Comparison of ENCODE assay signal across 21 cellular contexts in genomic region chr11:27238811-27239210, GRCh38.
"Had no signal": no experiment of that assay in that cellular context is flagged by ENCODE, and none has a peak within 500 bp of the region (broad histone marks: within the 10 kb centered on the region; RNA-seq: fewer than 3 reads in every experiment).

No MANE protein-coding gene starts in this region.

- H3K4me2 ChIP-seq: neural progenitor cell had no signal

- H3K27me3 Mint-ChIP-seq: dendritic cell treated with granulocyte-macrophage colony-stimulating factor and Interleukin-4, amounts not matched to agents 40 ng/mL and 50 ng/mL, for 4 days; progenitor cell of endocrine pancreas; stimulated activated naive B cell treated with anti-CD40 and anti-IgM and Interleukin-4, amounts not matched to agents 10 μg/mL and 1 μg/mL and 100 μg/mL, for 72 hours had no signal

- H3K4me3 ChIP-seq: esophagus muscularis mucosa, neural progenitor cell, pancreas, right lobe of liver, spleen, thoracic aorta, transverse colon had no signal

- H3K9ac ChIP-seq: neural progenitor cell had no signal

- H3K36me3 ChIP-seq: esophagus muscularis mucosa, neural progenitor cell, pancreas, right lobe of liver, spleen, thoracic aorta, transverse colon had no signal

- H3K27ac ChIP-seq: epithelial cell of prostate, esophagus muscularis mucosa, foreskin keratinocyte, neural progenitor cell, pancreas, right lobe of liver, spleen, thoracic aorta had no signal

- H2AFZ ChIP-seq: neural progenitor cell had no signal

- ATAC-seq: effector memory CD8-positive, alpha-beta T cell; foreskin keratinocyte; naive thymus-derived CD8-positive, alpha-beta T cell; right lobe of liver; stimulated activated naive B cell treated with anti-CD40 and anti-IgM and Interleukin-4, amounts not matched to agents 10 μg/mL and 1 μg/mL and 100 μg/mL, for 72 hours; stimulated activated naive CD8-positive, alpha-beta T cell treated with anti-CD3 and anti-CD28 coated beads, Interleukin-15, amount 100 ng/mL, for 72 hours had no signal

- H3K36me3 Mint-ChIP-seq: immature natural killer cell; naive thymus-derived CD8-positive, alpha-beta T cell; neural progenitor cell; stimulated activated naive B cell treated with anti-CD40 and anti-IgM and Interleukin-4, amounts not matched to agents 10 μg/mL and 1 μg/mL and 100 μg/mL, for 72 hours had no signal

- H3K27me3 ChIP-seq: esophagus muscularis mucosa, foreskin keratinocyte, neural progenitor cell, pancreas, right lobe of liver, spleen, transverse colon had no signal

- H3K9me3 ChIP-seq: esophagus muscularis mucosa, pancreas, right lobe of liver, spleen, thoracic aorta, transverse colon had no signal

- H3K4me1 ChIP-seq: pancreas, right lobe of liver had no signal

- H3K9me3 Mint-ChIP-seq: dendritic cell treated with granulocyte-macrophage colony-stimulating factor and Interleukin-4, amounts not matched to agents 40 ng/mL and 50 ng/mL, for 4 days; effector memory CD8-positive, alpha-beta T cell; naive thymus-derived CD8-positive, alpha-beta T cell; neural progenitor cell; stimulated activated naive B cell treated with anti-CD40 and anti-IgM and Interleukin-4, amounts not matched to agents 10 μg/mL and 1 μg/mL and 100 μg/mL, for 72 hours; stimulated activated naive CD8-positive, alpha-beta T cell treated with anti-CD3 and anti-CD28 coated beads, Interleukin-15, amount 100 ng/mL, for 72 hours had no signal

- DNase-seq: cerebellar nuclear complex; effector memory CD8-positive, alpha-beta T cell; foreskin keratinocyte; immature natural killer cell; naive thymus-derived CD8-positive, alpha-beta T cell; nucleus accumbens; pancreas; right lobe of liver; spleen; stimulated activated CD4-positive, alpha-beta T cell treated with anti-CD3 and anti-CD28 coated beads, Interleukin-15, amount 100 ng/mL, for 24 hours; stimulated activated CD4-positive, alpha-beta T cell treated with anti-CD3 and anti-CD28 coated beads, Interleukin-1b, Interleukin-23, amount 100 ng/mL, for 48 hours; stimulated activated CD4-positive, alpha-beta T cell treated with anti-CD3 and anti-CD28 coated beads, Interleukin-4, amount 100 ng/mL, for 24 hours; stimulated activated naive B cell treated with anti-CD40 and anti-IgM and Interleukin-4, amounts not matched to agents 10 μg/mL and 1 μg/mL and 100 μg/mL, for 72 hours; stimulated activated naive CD8-positive, alpha-beta T cell treated with anti-CD3 and anti-CD28 coated beads, Interleukin-15, amount 100 ng/mL, for 72 hours; transverse colon had no signal

- H3K27ac Mint-ChIP-seq: dendritic cell treated with granulocyte-macrophage colony-stimulating factor and Interleukin-4, amounts not matched to agents 40 ng/mL and 50 ng/mL, for 4 days; effector memory CD8-positive, alpha-beta T cell; immature natural killer cell; naive thymus-derived CD8-positive, alpha-beta T cell; neural progenitor cell; progenitor cell of endocrine pancreas; stimulated activated naive B cell treated with anti-CD40 and anti-IgM and Interleukin-4, amounts not matched to agents 10 μg/mL and 1 μg/mL and 100 μg/mL, for 72 hours; stimulated activated naive CD8-positive, alpha-beta T cell treated with anti-CD3 and anti-CD28 coated beads, Interleukin-15, amount 100 ng/mL, for 72 hours had no signal

- H3K4me1 Mint-ChIP-seq: immature natural killer cell; naive thymus-derived CD8-positive, alpha-beta T cell; stimulated activated naive B cell treated with anti-CD40 and anti-IgM and Interleukin-4, amounts not matched to agents 10 μg/mL and 1 μg/mL and 100 μg/mL, for 72 hours; stimulated activated naive CD8-positive, alpha-beta T cell treated with anti-CD3 and anti-CD28 coated beads, Interleukin-15, amount 100 ng/mL, for 72 hours had no signal

- H3K4me3 Mint-ChIP-seq: dendritic cell treated with granulocyte-macrophage colony-stimulating factor and Interleukin-4, amounts not matched to agents 40 ng/mL and 50 ng/mL, for 4 days; effector memory CD8-positive, alpha-beta T cell; immature natural killer cell; naive thymus-derived CD8-positive, alpha-beta T cell; neural progenitor cell; stimulated activated naive B cell treated with anti-CD40 and anti-IgM and Interleukin-4, amounts not matched to agents 10 μg/mL and 1 μg/mL and 100 μg/mL, for 72 hours; stimulated activated naive CD8-positive, alpha-beta T cell treated with anti-CD3 and anti-CD28 coated beads, Interleukin-15, amount 100 ng/mL, for 72 hours had no signal
